1 cellular context compared by ENCODE assay signal in genomic region chr1:39158330-39159086, GRCh38.
TF ChIP-seq lines count a peak whose summit lies in the region.

No MANE protein-coding gene starts in this region.

TF ChIP-seq in HEK293, 187 proteins besides CTCF, POLR2A, EP300 and RAD21 (continued from another document and continues in another):
- 0 out of 2 replicates have a peak, but pooled peaks have one; percentile 23 for TF ChIP-seq ZNF518A (tag by site-specific recombination; conservative IDR thresholded peaks at IDR 0.05; ENCODE audit: low read depth)
- no peak for TF ChIP-seq ZNF354C (tag by site-specific recombination; IDR thresholded peaks at IDR 0.05; ENCODE audit: borderline replicate concordance, low read depth)
- no peak for TF ChIP-seq ZNF214 (tag by site-specific recombination; IDR thresholded peaks at IDR 0.05; ENCODE audit: borderline replicate concordance)
- no peak for TF ChIP-seq ZNF292 (tag by site-specific recombination; IDR thresholded peaks at IDR 0.05; ENCODE audit: borderline replicate concordance, low read depth)
- no peak for TF ChIP-seq ZNF571 (tag by site-specific recombination; IDR thresholded peaks at IDR 0.05)
- TF ChIP-seq ZNF24 (tag by site-specific recombination; IDR thresholded peaks at IDR 0.05) = peak; percentile 83; the same call in 1 of the 2 replicates
- 0 out of 2 replicates have a peak, but pooled peaks have one; percentile 14 for TF ChIP-seq GFI1B (tag by site-specific recombination; IDR thresholded peaks at IDR 0.05)
- no peak for TF ChIP-seq ZSCAN30 (tag by site-specific recombination; IDR thresholded peaks at IDR 0.05)
- no peak for TF ChIP-seq ZBTB20 (tag by site-specific recombination; IDR thresholded peaks at IDR 0.05)
- peak; percentile 98 for TF ChIP-seq ZBTB21 (tag by site-specific recombination; IDR thresholded peaks at IDR 0.05)
- no peak for TF ChIP-seq ZNF510 (tag by site-specific recombination; IDR thresholded peaks at IDR 0.05; ENCODE audit: insufficient replicate concordance)
- no peak for TF ChIP-seq ZNF596 (tag by site-specific recombination; IDR thresholded peaks at IDR 0.05)
- no peak for TF ChIP-seq ZNF248 (tag by site-specific recombination; IDR thresholded peaks at IDR 0.05)
- TF ChIP-seq ZIC2 (tag by site-specific recombination; IDR thresholded peaks at IDR 0.05) = 0 out of 2 replicates have a peak, but pooled peaks have one; percentile 34
- TF ChIP-seq, protein P1, sequence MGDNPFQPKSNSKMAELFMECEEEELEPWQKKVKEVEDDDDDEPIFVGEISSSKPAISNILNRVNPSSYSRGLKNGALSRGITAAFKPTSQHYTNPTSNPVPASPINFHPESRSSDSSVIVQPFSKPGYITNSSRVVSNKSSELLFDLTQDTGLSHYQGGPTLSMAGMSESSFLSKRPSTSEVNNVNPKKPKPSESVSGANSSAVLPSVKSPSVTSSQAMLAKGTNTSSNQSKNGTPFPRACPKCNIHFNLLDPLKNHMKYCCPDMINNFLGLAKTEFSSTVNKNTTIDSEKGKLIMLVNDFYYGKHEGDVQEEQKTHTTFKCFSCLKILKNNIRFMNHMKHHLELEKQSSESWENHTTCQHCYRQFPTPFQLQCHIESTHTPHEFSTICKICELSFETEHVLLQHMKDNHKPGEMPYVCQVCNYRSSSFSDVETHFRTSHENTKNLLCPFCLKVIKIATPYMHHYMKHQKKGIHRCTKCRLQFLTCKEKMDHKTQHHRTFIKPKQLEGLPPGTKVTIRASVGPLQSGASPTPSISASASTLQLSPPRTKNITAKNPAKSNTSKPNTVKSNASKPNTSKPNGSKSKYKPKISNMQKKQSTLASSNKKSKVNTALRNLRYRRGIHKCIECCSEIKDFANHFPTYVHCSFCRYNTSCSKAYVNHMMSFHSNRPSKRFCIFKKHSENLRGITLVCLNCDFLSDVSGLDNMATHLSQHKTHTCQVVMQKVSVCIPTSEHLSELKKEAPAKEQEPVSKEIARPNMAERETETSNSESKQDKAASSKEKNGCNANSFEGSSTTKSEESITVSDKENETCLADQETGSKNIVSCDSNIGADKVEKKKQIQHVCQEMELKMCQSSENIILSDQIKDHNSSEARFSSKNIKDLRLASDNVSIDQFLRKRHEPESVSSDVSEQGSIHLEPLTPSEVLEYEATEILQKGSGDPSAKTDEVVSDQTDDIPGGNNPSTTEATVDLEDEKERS (tag by site-specific recombination; IDR thresholded peaks at IDR 0.05) = no peak
- TF ChIP-seq ZSCAN16 (tag by site-specific recombination; IDR thresholded peaks at IDR 0.05) = no peak
- no peak for TF ChIP-seq KLF9 (tag by site-specific recombination; IDR thresholded peaks at IDR 0.05; ENCODE audit: low read depth)
- no peak for TF ChIP-seq ZNF610 (tag by site-specific recombination; IDR thresholded peaks at IDR 0.05; ENCODE audit: borderline replicate concordance)
- TF ChIP-seq ZNF398 (tag by site-specific recombination; IDR thresholded peaks at IDR 0.05) = 0 out of 2 replicates have a peak, but pooled peaks have one; percentile 35
- TF ChIP-seq ZBTB8A (tag by site-specific recombination; IDR thresholded peaks at IDR 0.05) = peak; percentile 73
- TF ChIP-seq ZNF112 (tag by site-specific recombination; IDR thresholded peaks at IDR 0.05) = no peak
- peak; percentile 55 for TF ChIP-seq PRDM10 (tag by site-specific recombination; IDR thresholded peaks at IDR 0.05)
- no peak for TF ChIP-seq ZNF26 (tag by site-specific recombination; IDR thresholded peaks at IDR 0.05)
- no peak for TF ChIP-seq ZNF645 (tag by site-specific recombination; IDR thresholded peaks at IDR 0.05)
- TF ChIP-seq ZNF785 (tag by site-specific recombination; IDR thresholded peaks at IDR 0.05) = no peak
- no peak for TF ChIP-seq ZNF211 (tag by site-specific recombination; IDR thresholded peaks at IDR 0.05; ENCODE audit: low read depth)
- TF ChIP-seq ZNF37A (tag by site-specific recombination; IDR thresholded peaks at IDR 0.05) = no peak
- peak; percentile 83 for TF ChIP-seq WT1 (tag by site-specific recombination; IDR thresholded peaks at IDR 0.05)
- peak; percentile 56; the same call in 1 of the 2 replicates for TF ChIP-seq OSR2 (tag by site-specific recombination; IDR thresholded peaks at IDR 0.05)
- TF ChIP-seq, protein P2, sequence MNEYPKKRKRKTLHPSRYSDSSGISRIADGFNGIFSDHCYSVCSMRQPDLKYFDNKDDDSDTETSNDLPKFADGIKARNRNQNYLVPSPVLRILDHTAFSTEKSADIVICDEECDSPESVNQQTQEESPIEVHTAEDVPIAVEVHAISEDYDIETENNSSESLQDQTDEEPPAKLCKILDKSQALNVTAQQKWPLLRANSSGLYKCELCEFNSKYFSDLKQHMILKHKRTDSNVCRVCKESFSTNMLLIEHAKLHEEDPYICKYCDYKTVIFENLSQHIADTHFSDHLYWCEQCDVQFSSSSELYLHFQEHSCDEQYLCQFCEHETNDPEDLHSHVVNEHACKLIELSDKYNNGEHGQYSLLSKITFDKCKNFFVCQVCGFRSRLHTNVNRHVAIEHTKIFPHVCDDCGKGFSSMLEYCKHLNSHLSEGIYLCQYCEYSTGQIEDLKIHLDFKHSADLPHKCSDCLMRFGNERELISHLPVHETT (tag by site-specific recombination; IDR thresholded peaks at IDR 0.05) = 0 out of 2 replicates have a peak, but pooled peaks have one; percentile 24
- TF ChIP-seq, protein P3, sequence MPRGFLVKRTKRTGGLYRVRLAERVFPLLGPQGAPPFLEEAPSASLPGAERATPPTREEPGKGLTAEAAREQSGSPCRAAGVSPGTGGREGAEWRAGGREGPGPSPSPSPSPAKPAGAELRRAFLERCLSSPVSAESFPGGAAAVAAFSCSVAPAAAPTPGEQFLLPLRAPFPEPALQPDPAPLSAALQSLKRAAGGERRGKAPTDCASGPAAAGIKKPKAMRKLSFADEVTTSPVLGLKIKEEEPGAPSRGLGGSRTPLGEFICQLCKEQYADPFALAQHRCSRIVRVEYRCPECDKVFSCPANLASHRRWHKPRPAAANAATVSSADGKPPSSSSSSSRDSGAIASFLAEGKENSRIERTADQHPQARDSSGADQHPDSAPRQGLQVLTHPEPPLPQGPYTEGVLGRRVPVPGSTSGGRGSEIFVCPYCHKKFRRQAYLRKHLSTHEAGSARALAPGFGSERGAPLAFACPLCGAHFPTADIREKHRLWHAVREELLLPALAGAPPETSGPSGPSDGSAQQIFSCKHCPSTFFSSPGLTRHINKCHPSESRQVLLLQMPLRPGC (tag by site-specific recombination; IDR thresholded peaks at IDR 0.05) = peak; percentile 60
- TF ChIP-seq ZNF404 (tag by site-specific recombination; IDR thresholded peaks at IDR 0.05) = no peak
- no peak for TF ChIP-seq YY2 (tag by site-specific recombination; IDR thresholded peaks at IDR 0.05)
- TF ChIP-seq, protein P4, sequence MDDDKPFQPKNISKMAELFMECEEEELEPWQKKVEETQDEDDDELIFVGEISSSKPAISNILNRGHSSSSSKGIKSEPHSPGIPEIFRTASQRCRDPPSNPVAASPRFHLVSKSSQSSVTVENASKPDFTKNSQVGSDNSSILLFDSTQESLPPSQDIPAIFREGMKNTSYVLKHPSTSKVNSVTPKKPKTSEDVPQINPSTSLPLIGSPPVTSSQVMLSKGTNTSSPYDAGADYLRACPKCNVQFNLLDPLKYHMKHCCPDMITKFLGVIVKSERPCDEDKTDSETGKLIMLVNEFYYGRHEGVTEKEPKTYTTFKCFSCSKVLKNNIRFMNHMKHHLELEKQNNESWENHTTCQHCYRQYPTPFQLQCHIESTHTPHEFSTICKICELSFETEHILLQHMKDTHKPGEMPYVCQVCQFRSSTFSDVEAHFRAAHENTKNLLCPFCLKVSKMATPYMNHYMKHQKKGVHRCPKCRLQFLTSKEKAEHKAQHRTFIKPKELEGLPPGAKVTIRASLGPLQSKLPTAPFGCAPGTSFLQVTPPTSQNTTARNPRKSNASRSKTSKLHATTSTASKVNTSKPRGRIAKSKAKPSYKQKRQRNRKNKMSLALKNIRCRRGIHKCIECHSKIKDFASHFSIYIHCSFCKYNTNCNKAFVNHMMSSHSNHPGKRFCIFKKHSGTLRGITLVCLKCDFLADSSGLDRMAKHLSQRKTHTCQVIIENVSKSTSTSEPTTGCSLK (tag by site-specific recombination; IDR thresholded peaks at IDR 0.05) = no peak
- peak; percentile 52; the same call in 1 of the 2 replicates for TF ChIP-seq ZNF335 (tag by site-specific recombination; conservative IDR thresholded peaks at IDR 0.05)
- TF ChIP-seq EGR2 (tag by site-specific recombination; IDR thresholded peaks at IDR 0.05; ENCODE audit: low read depth) = no peak
